ENCODE assay signal across 20 cellular contexts in the genomic region with DNA sequence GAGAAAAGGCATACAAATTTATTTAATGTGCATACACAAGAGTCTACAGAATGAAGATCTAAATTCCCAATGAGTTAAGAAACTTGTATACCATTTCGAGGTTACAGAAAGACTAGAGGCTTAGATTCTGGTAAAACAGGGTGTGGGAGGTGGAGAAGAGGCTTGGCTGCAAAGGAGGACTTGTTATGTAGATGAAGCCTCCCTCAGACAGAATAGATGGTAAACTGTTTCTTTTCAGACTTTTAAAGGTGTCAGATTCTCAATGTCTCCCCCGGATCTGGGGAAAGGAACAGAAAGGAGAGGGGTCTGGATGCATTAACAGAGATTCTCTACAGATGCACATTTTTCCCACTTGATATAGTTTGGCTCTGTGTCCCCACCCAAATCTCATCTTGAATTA.
DNase-seq lines count a peak whose midpoint lies in the region; ATAC-seq, FAIRE-seq and TF ChIP-seq lines count a peak whose summit lies in the region.
"Had no signal": no experiment of that assay in that cellular context is flagged by ENCODE, and none has a peak within 500 bp of the region (broad histone marks: within the 10 kb centered on the region; RNA-seq: fewer than 3 reads in every experiment).

No MANE protein-coding gene starts in this region.

- no peak overlapping the region for H3K27ac Mint-ChIP-seq in Calu3 (ENCODE audit: unreplicated experiment)
- H3K27ac Mint-ChIP-seq in activated T-helper 17 cell treated with anti-CD3 and anti-CD28 coated beads, Interleukin-2, amount 50 U/mL, for 72 hours = no peak overlapping the region
- H3K27ac Mint-ChIP-seq: B cell; CD4-positive, CD25-positive, alpha-beta regulatory T cell; CD8-positive, alpha-beta memory T cell; IgD-negative memory B cell had no signal

- TF ChIP-seq CTCF in H1 (IDR thresholded peaks at IDR 0.05; ENCODE audit: control extremely low read depth in 1 of 3, insufficient read depth in 1 of 3, low read depth in 1 of 3, low read length in 3 of 3) (no peak), Calu3 (IDR thresholded peaks at IDR 0.05; ENCODE audit: unreplicated experiment) (no peak)

- no peak overlapping the region for H2BK15ac ChIP-seq in H1 (ENCODE audit: low read length)

- no peak overlapping the region for H3K23ac ChIP-seq in H1 (ENCODE audit: insufficient read length)

- H3K27me3 Mint-ChIP-seq in Calu3 (ENCODE audit: unreplicated experiment) = no peaks in the 10 kb centered on the region
- H3K27me3 Mint-ChIP-seq in activated T-helper 17 cell treated with anti-CD3 and anti-CD28 coated beads, Interleukin-2, amount 50 U/mL, for 72 hours = peaks cover 3% of the 10 kb centered on the region
- H3K27me3 Mint-ChIP-seq: B cell; CD8-positive, alpha-beta memory T cell; IgD-negative memory B cell had no signal

- H2BK5ac ChIP-seq in H1 (ENCODE audit: low read depth, low read length) = no peak overlapping the region; the same call in 1 of the 2 replicates

- FAIRE-seq in H1 (lab: Jason Lieb, UNC) = no peak
- FAIRE-seq: D721Med, HepG2 had no signal

- no peak overlapping the region for H4K8ac ChIP-seq in H1 (ENCODE audit: extremely low read depth, insufficient read depth, low read length)

- H3K4me3 Mint-ChIP-seq in Calu3 (ENCODE audit: low read depth, unreplicated experiment) = no peak overlapping the region
- no peak overlapping the region for H3K4me3 Mint-ChIP-seq in activated T-helper 17 cell treated with anti-CD3 and anti-CD28 coated beads, Interleukin-2, amount 50 U/mL, for 72 hours
- H3K4me3 Mint-ChIP-seq: B cell; CD4-positive, CD25-positive, alpha-beta regulatory T cell; CD8-positive, alpha-beta memory T cell; H9; IgD-negative memory B cell had no signal

- no peak for TF ChIP-seq EP300 in H1 (IDR thresholded peaks at IDR 0.05; ENCODE audit: borderline replicate concordance in 1 of 2, low read depth in 2 of 2, low read length in 2 of 2)

- H4K91ac ChIP-seq in H1 (replicated peaks; ENCODE audit: insufficient read length, low read length) = no peak overlapping the region

- 52% methylated on average over 2 of the region's 2 CpGs; no CpG with 5 or more reads in 1 of the 2 experiments for WGBS in H1 (ENCODE audit: extremely low coverage in 1 of 2, insufficient coverage in 1 of 2, insufficient read length in 1 of 2, insufficient replicate concordance in 2 of 2, low coverage in 1 of 2, low lambda C conversion rate in 2 of 2, missing lambda C conversion rate in 1 of 2), 2 experiments

- no peak overlapping the region for H3K4me2 ChIP-seq in H1 (ENCODE audit: insufficient read depth in 1 of 2, low read depth in 2 of 2, low read length in 2 of 2)
- H3K4me2 ChIP-seq: BLaER1 treated with 17β-estradiol and CSF1 and Interleukin-3, amounts not matched to agents 10 nM and 100 nM had no signal

- H3K4me1 Mint-ChIP-seq in Calu3 (ENCODE audit: low read depth, unreplicated experiment) = no peaks in the 10 kb centered on the region
- H3K4me1 Mint-ChIP-seq in activated T-helper 17 cell treated with anti-CD3 and anti-CD28 coated beads, Interleukin-2, amount 50 U/mL, for 72 hours = no peaks in the 10 kb centered on the region
- H3K4me1 Mint-ChIP-seq: B cell; CD4-positive, CD25-positive, alpha-beta regulatory T cell; CD8-positive, alpha-beta memory T cell; IgD-negative memory B cell had no signal

- H3K4me1 ChIP-seq in HUES48 (ENCODE audit: control insufficient read depth, insufficient read depth, low read length) (peaks cover 17% of the 10 kb centered on the region), H1 (replicated peaks in 1 of 4; ENCODE audit: control insufficient read depth in 3 of 4, insufficient read depth in 4 of 4, low read length in 3 of 4) (no peaks in the 10 kb centered on the region; a peak in 1 of 7 replicates), iPS-20b (ENCODE audit: insufficient read depth, low read length) (peaks cover 12% of the 10 kb centered on the region; the same call in 1 of the 2 replicates)
- H3K4me1 ChIP-seq: BLaER1 treated with 17β-estradiol and CSF1 and Interleukin-3, amounts not matched to agents 10 nM and 100 nM had no signal

- DNase-seq in H1 (ENCODE audit: low read depth in 1 of 2, low spot score in 2 of 2) = peak in 1 of 2 experiments; percentile 3
- no peak for DNase-seq in Calu3
- DNase-seq: CD4-positive, CD25-positive, alpha-beta regulatory T cell; CD8-positive, alpha-beta memory T cell; COR-L47; GDM1; GOT3; H9; KBM-7 had no signal

- H2BK12ac ChIP-seq in H1 (ENCODE audit: low read depth, low read length) = no peak overlapping the region

- H3K9me3 ChIP-seq in HUES48 (ENCODE audit: control insufficient read depth, insufficient read depth, low read length) (no peaks in the 10 kb centered on the region), H1 (ENCODE audit: insufficient read depth in 2 of 2, low read depth in 1 of 2, low read length in 1 of 2) (no peaks in the 10 kb centered on the region), iPS-20b (ENCODE audit: insufficient read depth, low read depth, low read length) (no peaks in the 10 kb centered on the region)

- no TSS peak for BruUV-seq in Calu3 (replicated peaks; lab: Mats Ljungman, UMichigan)

- no peak overlapping the region for H3K56ac ChIP-seq in H1 (replicated peaks; ENCODE audit: insufficient read length, low read depth, low read length)

- H3K79me2 ChIP-seq in H1 (ENCODE audit: control insufficient read depth in 1 of 2, insufficient read depth in 2 of 2, low read length in 2 of 2) = no peaks in the 10 kb centered on the region

- H2BK20ac ChIP-seq in H1 (ENCODE audit: low read length) = 0 out of 2 replicates have a peak overlapping the region, but pooled peaks have one; percentile 61

- intact Hi-C loops in Calu3 (cut with micrococcal nuclease; ENCODE audit: unreplicated experiment) = no loop called here

- no peak overlapping the region for H3K4ac ChIP-seq in H1 (replicated peaks; ENCODE audit: insufficient read length, low read depth, low read length)

- no peak overlapping the region for H2AFZ ChIP-seq in H1 (ENCODE audit: low read length)

- no peaks in the 10 kb centered on the region for H3K79me1 ChIP-seq in H1 (ENCODE audit: low read depth, low read length)

- no peak overlapping the region for H4K5ac ChIP-seq in H1 (ENCODE audit: insufficient read length, low read depth, low read length)

- no peak overlapping the region for H3K18ac ChIP-seq in H1 (ENCODE audit: extremely low read depth, low read length)

- no peaks in the 10 kb centered on the region for H3K23me2 ChIP-seq in H1 (ENCODE audit: low read depth, low read length)

- H3K9ac ChIP-seq in HUES48 (ENCODE audit: low read depth, low read length) (no peak overlapping the region), H1 (replicated peaks in 1 of 4; ENCODE audit: extremely low read depth in 1 of 4, low read depth in 3 of 4, low read length in 3 of 4) (no peak overlapping the region), iPS-20b (ENCODE audit: low read depth, low read length) (no peak overlapping the region)
- H3K9ac ChIP-seq: BLaER1 treated with 17β-estradiol and CSF1 and Interleukin-3, amounts not matched to agents 10 nM and 100 nM had no signal

- no peak overlapping the region for H2BK120ac ChIP-seq in H1 (replicated peaks; ENCODE audit: low read depth, low read length)

- CTCF ChIA-PET in H1 (lab: Charles Lee; ENCODE audit: partially characterized antibody) = no interaction called here
- CTCF ChIA-PET in Calu3 (lab: Charles Lee) = no interaction called here

- no peak overlapping the region for H3K14ac ChIP-seq in H1 (ENCODE audit: insufficient read length)

- TF ChIP-seq RAD21 in H1 (IDR thresholded peaks at IDR 0.05 in 1 of 2, conservative IDR thresholded peaks at IDR 0.05 in 1 of 2; ENCODE audit: low read depth in 2 of 2, low read length in 2 of 2) = no peak

- ATAC-seq in HG02885 (IDR thresholded peaks at IDR 0.05; ENCODE audit: poor library complexity, unreplicated experiment) = no peak
- ATAC-seq in activated CD4-positive, CD25-positive, alpha-beta regulatory T cell treated with anti-CD3 and anti-CD28 coated beads, Interleukin-2, amount 50 U/mL, for 24 hours = no peak
- ATAC-seq in activated T-helper 17 cell treated with anti-CD3 and anti-CD28 coated beads, Interleukin-2, amount 50 U/mL, for 72 hours (replicated peaks) = no peak
- ATAC-seq: HepG2 had no signal

- H3K36me3 Mint-ChIP-seq in Calu3 (ENCODE audit: insufficient read depth, unreplicated experiment) = no peaks in the 10 kb centered on the region
- no peaks in the 10 kb centered on the region for H3K36me3 Mint-ChIP-seq in activated T-helper 17 cell treated with anti-CD3 and anti-CD28 coated beads, Interleukin-2, amount 50 U/mL, for 72 hours (ENCODE audit: low read depth)
- H3K36me3 Mint-ChIP-seq: CD4-positive, CD25-positive, alpha-beta regulatory T cell; CD8-positive, alpha-beta memory T cell; IgD-negative memory B cell had no signal

- H3K9me3 Mint-ChIP-seq in Calu3 (ENCODE audit: low read depth, unreplicated experiment) = peaks cover 12% of the 10 kb centered on the region
- no peaks in the 10 kb centered on the region for H3K9me3 Mint-ChIP-seq in activated T-helper 17 cell treated with anti-CD3 and anti-CD28 coated beads, Interleukin-2, amount 50 U/mL, for 72 hours

- H3K4me3 ChIP-seq in HUES48 (ENCODE audit: low read depth, low read length) (peak overlapping the region; percentile 24; the same call in 1 of the 2 replicates), H1 (ENCODE audit: extremely low read depth in 1 of 4, insufficient read depth in 2 of 4, low read depth in 3 of 4, low read length in 4 of 4) (no peak overlapping the region), iPS-20b (ENCODE audit: low read length) (0 out of 2 replicates have a peak overlapping the region, but pooled peaks have one; percentile 4)
- H3K4me3 ChIP-seq: BLaER1 treated with 17β-estradiol and CSF1 and Interleukin-3, amounts not matched to agents 10 nM and 100 nM had no signal

- H3K36me3 ChIP-seq in HUES48 (ENCODE audit: control insufficient read depth, insufficient read depth, low read length) = no peaks in the 10 kb centered on the region
- H3K36me3 ChIP-seq in H1 (ENCODE audit: control insufficient read depth in 2 of 4, insufficient read depth in 4 of 4, low read length in 3 of 4) = no peaks in the 10 kb centered on the region
- no peaks in the 10 kb centered on the region for H3K36me3 ChIP-seq in iPS-20b (ENCODE audit: insufficient read depth, low read depth, low read length)
- H3K36me3 ChIP-seq: BLaER1 treated with 17β-estradiol and CSF1 and Interleukin-3, amounts not matched to agents 10 nM and 100 nM had no signal

- H3K27me3 ChIP-seq in HUES48 (ENCODE audit: control insufficient read depth, insufficient read depth, low read length) (no peaks in the 10 kb centered on the region), H1 (replicated peaks in 1 of 4; ENCODE audit: control insufficient read depth in 3 of 4, extremely low read depth in 1 of 4, insufficient read depth in 3 of 4, low read length in 3 of 4) (no peaks in the 10 kb centered on the region), iPS-20b (ENCODE audit: insufficient read depth, low read length) (no peaks in the 10 kb centered on the region)
- H3K27me3 ChIP-seq: BLaER1 treated with 17β-estradiol and CSF1 and Interleukin-3, amounts not matched to agents 10 nM and 100 nM had no signal

- H2AK5ac ChIP-seq in H1 (ENCODE audit: low read depth, low read length) = no peak overlapping the region

- no peak for TF ChIP-seq POLR2A in H1 (IDR thresholded peaks at IDR 0.05; ENCODE audit: control extremely low read depth in 1 of 2, low read depth in 2 of 2, low read length in 2 of 2)

- H4K20me1 ChIP-seq in H1 (replicated peaks in 1 of 2; ENCODE audit: control insufficient read depth in 1 of 2, insufficient read depth in 2 of 2, low read length in 2 of 2) = no peaks in the 10 kb centered on the region
- H4K20me1 ChIP-seq: BLaER1 treated with 17β-estradiol and CSF1 and Interleukin-3, amounts not matched to agents 10 nM and 100 nM had no signal

- H3K27ac ChIP-seq in HUES48 (ENCODE audit: low read depth, low read length) (peak overlapping the region; percentile 44), H1 (ENCODE audit: low read depth, low read length) (no peak overlapping the region), iPS-20b (ENCODE audit: low read length) (no peak overlapping the region)
- H3K27ac ChIP-seq: BLaER1 treated with 17β-estradiol and CSF1 and Interleukin-3, amounts not matched to agents 10 nM and 100 nM; HL-60 had no signal

- POLR2A ChIA-PET in H1 (lab: Charles Lee; ENCODE audit: partially characterized antibody) = no interaction called here

Comparison
In these comparisons a context has a peak if more than half of its experiments do, and no peak if none do; other contexts are left out.
1. H3K4me3 ChIP-seq: peak in HUES48 (single experiment) and iPS-20b (single experiment); none in H1 (0 of 4).